In genomic region chr6:116034327-116034726, GRCh38 we compare ENCODE assay signal across 15 cellular contexts. TPM values are rescaled to one million over a fixed set of nuclear protein-coding genes. Genes with fewer than 3 reads are reported as not detected.
DNase-seq lines count a peak whose midpoint lies in the region; ATAC-seq and TF ChIP-seq lines count a peak whose summit lies in the region.
"Had no signal": no experiment of that assay in that cellular context is flagged by ENCODE, and none has a peak within 500 bp of the region (broad histone marks: within the 10 kb centered on the region; RNA-seq: fewer than 3 reads in every experiment).

No MANE protein-coding gene starts in this region.

- no peak overlapping the region for H4K5ac ChIP-seq in IMR-90 (ENCODE audit: low read depth, low read length)

- H2AFZ ChIP-seq in ACC112 (ENCODE audit: low read length, unreplicated experiment), result peak overlapping the region; percentile 31
- H2AFZ ChIP-seq in IMR-90 (replicated peaks; ENCODE audit: low read length, poor library complexity), result no peak overlapping the region

- POLR2A ChIA-PET in IMR-90 (lab: Charles Lee; ENCODE audit: unreplicated experiment), result no interaction called here

- H2BK20ac ChIP-seq in IMR-90 (ENCODE audit: low read depth, low read length), result no peak overlapping the region

- H3K27ac Mint-ChIP-seq in endodermal cell (peak overlapping the region; percentile 78), mesothelial cell of epicardium (peak overlapping the region; percentile 4)
- H3K27ac Mint-ChIP-seq: nephron; stimulated activated naive B cell treated with anti-CD40 and anti-IgM and Interleukin-4, amounts not matched to agents 10 μg/mL and 1 μg/mL and 100 μg/mL, for 72 hours had no signal

- H3K4me1 ChIP-seq in ACC112 (ENCODE audit: control insufficient read depth, insufficient read depth, low read length, unreplicated experiment), result peaks cover 9% of the 10 kb centered on the region
- H3K4me1 ChIP-seq in IMR-90 (ENCODE audit: control insufficient read depth, insufficient read depth, low read length), result peaks cover 3% of the 10 kb centered on the region
- peaks cover 11% of the 10 kb centered on the region for H3K4me1 ChIP-seq in endodermal cell (ENCODE audit: control insufficient read depth, insufficient read depth, low read length)
- H3K4me1 ChIP-seq: BE2C had no signal

- peak overlapping the region in 1 of 2 experiments; percentile 73; a peak in 1 of 4 replicates for H4K8ac ChIP-seq in IMR-90 (ENCODE audit: low read depth in 2 of 2, low read length in 2 of 2)

- BruUV-seq in IMR-90 (replicated peaks; lab: Mats Ljungman, UMichigan), result no TSS peak

- no peak overlapping the region for H3K4me3 ChIP-seq in ACC112 (ENCODE audit: low read depth, low read length)
- no peak overlapping the region for H3K4me3 ChIP-seq in IMR-90 (ENCODE audit: insufficient read depth, low read depth, low read length)
- H3K4me3 ChIP-seq in endodermal cell (ENCODE audit: low read length), result no peak overlapping the region

- CTCF ChIA-PET in IMR-90 (lab: Yijun Ruan, JAX), result no interaction called here

- no peak overlapping the region for H4K91ac ChIP-seq in IMR-90 (ENCODE audit: insufficient read depth, low read depth, low read length)

- H3K4me3 Mint-ChIP-seq in endodermal cell (no peak overlapping the region), mesothelial cell of epicardium (no peak overlapping the region)
- H3K4me3 Mint-ChIP-seq: nephron; stimulated activated naive B cell treated with anti-CD40 and anti-IgM and Interleukin-4, amounts not matched to agents 10 μg/mL and 1 μg/mL and 100 μg/mL, for 72 hours had no signal

- H3K18ac ChIP-seq in IMR-90 (ENCODE audit: low read depth, low read length), result peak overlapping the region; percentile 85; the same call in 1 of the 2 replicates

- ATAC-seq in IMR-90 (ENCODE audit: low read depth) (peak; percentile 87), HG03457 (IDR thresholded peaks at IDR 0.05; ENCODE audit: unreplicated experiment) (no peak), HG02763 (IDR thresholded peaks at IDR 0.05; ENCODE audit: unreplicated experiment) (no peak)
- ATAC-seq: stimulated activated naive B cell treated with anti-CD40 and anti-IgM and Interleukin-4, amounts not matched to agents 10 μg/mL and 1 μg/mL and 100 μg/mL, for 72 hours had no signal

- H3K9me3 Mint-ChIP-seq in endodermal cell, result no peaks in the 10 kb centered on the region
- no peaks in the 10 kb centered on the region for H3K9me3 Mint-ChIP-seq in mesothelial cell of epicardium
- H3K9me3 Mint-ChIP-seq: nephron had no signal

- H2BK120ac ChIP-seq in IMR-90 (ENCODE audit: low read depth, low read length), result no peak overlapping the region

- H3K27me3 Mint-ChIP-seq in endodermal cell (ENCODE audit: insufficient read depth), result no peaks in the 10 kb centered on the region
- no peaks in the 10 kb centered on the region for H3K27me3 Mint-ChIP-seq in mesothelial cell of epicardium (ENCODE audit: low read depth)

- H3K4me2 ChIP-seq in IMR-90 (ENCODE audit: low read depth, low read length), result peak overlapping the region; percentile 42; the same call in 1 of the 2 replicates

- no peak overlapping the region for H2BK15ac ChIP-seq in IMR-90 (ENCODE audit: low read depth, low read length)

- dilution Hi-C loops in IMR-90 (cut with HindIII; ENCODE audit: low sequenced_read_pairs, unreplicated experiment), result no loop called here

- H2AK9ac ChIP-seq in IMR-90 (replicated peaks; ENCODE audit: low read depth, low read length, poor library complexity), result no peak overlapping the region

- DNase-seq in IMR-90, result peak; percentile 71
- no peak for DNase-seq in endodermal cell
- DNase-seq in mesothelial cell of epicardium (ENCODE audit: low spot score in 2 of 2, unreplicated experiment in 2 of 2), result no peak
- no peak for DNase-seq in KBM-7
- DNase-seq in NCI-H345 (lab: John Stamatoyannopoulos, UW), result no peak
- DNase-seq: activated CD4-positive, alpha-beta T cell treated with anti-CD3 and anti-CD28 coated beads for 4 hours; activated naive CD4-positive, alpha-beta T cell; BE2C; NCI-H1048; NCI-H748 treated with DMSO at 0.1 percent for 48 hours; stimulated activated naive B cell treated with anti-CD40 and anti-IgM and Interleukin-4, amounts not matched to agents 10 μg/mL and 1 μg/mL and 100 μg/mL, for 72 hours had no signal

- H3K27me3 ChIP-seq in ACC112 (ENCODE audit: insufficient read depth, low read length) (no peaks in the 10 kb centered on the region), IMR-90 (ENCODE audit: control insufficient read depth, insufficient read depth, low read length) (no peaks in the 10 kb centered on the region), endodermal cell (ENCODE audit: control insufficient read depth, insufficient read depth, low read length, poor library complexity, severe bottlenecking) (no peaks in the 10 kb centered on the region)
- H3K27me3 ChIP-seq: BE2C had no signal

- no peak overlapping the region for H2AK5ac ChIP-seq in IMR-90 (ENCODE audit: low read depth, low read length)

- intact Hi-C loops in IMR-90 (cut with micrococcal nuclease), result no loop called here

- in situ Hi-C loops in IMR-90 (cut with MboI; ENCODE audit: low sequenced_read_pairs), result no loop called here
- in situ Hi-C loops in KBM-7 (cut with MboI; ENCODE audit: low pct_unique_long_range_greater_than_20kb, low sequenced_read_pairs), result no loop called here

- TF ChIP-seq RAD21 in IMR-90 (IDR thresholded peaks at IDR 0.05; ENCODE audit: low read length), result no peak

- no peaks in the 10 kb centered on the region for H3K79me1 ChIP-seq in IMR-90 (ENCODE audit: low read depth in 1 of 2, low read length in 2 of 2)

- no peak overlapping the region for H3K14ac ChIP-seq in IMR-90 (replicated peaks; ENCODE audit: low read depth, low read length)

- WGBS in IMR-90 (ENCODE audit: extremely low coverage in 2 of 2, insufficient read length in 1 of 2), 2 experiments, result no CpG with 5 or more reads among the region's 2 CpGs
- 80 to 82% methylated on average over 1 to 2 of the region's 2 CpGs for WGBS in endodermal cell (ENCODE audit: insufficient coverage in 1 of 2, insufficient read length in 1 of 2), 2 experiments

- peaks cover 41% of the 10 kb centered on the region for H3K4me1 Mint-ChIP-seq in endodermal cell
- peaks cover 44% of the 10 kb centered on the region for H3K4me1 Mint-ChIP-seq in mesothelial cell of epicardium

- TF ChIP-seq POLR2A in IMR-90 (IDR thresholded peaks at IDR 0.05; ENCODE audit: low read depth, low read length), result no peak

- H3K79me2 ChIP-seq in ACC112 (ENCODE audit: control insufficient read depth, insufficient read depth, low read length, unreplicated experiment), result no peaks in the 10 kb centered on the region

- no peak overlapping the region for H3K56ac ChIP-seq in IMR-90 (ENCODE audit: extremely low read depth, insufficient read depth, low read length)

- H3K9me3 ChIP-seq in IMR-90 (ENCODE audit: control insufficient read depth, insufficient read depth, low read length) (no peaks in the 10 kb centered on the region), endodermal cell (ENCODE audit: control insufficient read depth, low read length) (no peaks in the 10 kb centered on the region)
- H3K9me3 ChIP-seq: BE2C had no signal

- H3K9ac ChIP-seq in IMR-90 (ENCODE audit: low read depth, low read length), result no peak overlapping the region
- no peak overlapping the region for H3K9ac ChIP-seq in endodermal cell (ENCODE audit: extremely low read depth, low read length, poor library complexity, severe bottlenecking)

- peak overlapping the region; percentile 81 for H2BK5ac ChIP-seq in IMR-90 (ENCODE audit: low read depth, low read length, poor library complexity, severe bottlenecking)

- TF ChIP-seq CTCF in IMR-90 (conservative IDR thresholded peaks at IDR 0.05; ENCODE audit: low read depth, low read length), result no peak
- no peak for TF ChIP-seq CTCF in endodermal cell (conservative IDR thresholded peaks at IDR 0.05)
- TF ChIP-seq CTCF in mesothelial cell of epicardium (IDR thresholded peaks at IDR 0.05; ENCODE audit: unreplicated experiment), result no peak

- H3K4ac ChIP-seq in IMR-90 (ENCODE audit: low read depth, low read length), result no peak overlapping the region; the same call in 1 of the 2 replicates

- H3K9me1 ChIP-seq in IMR-90 (ENCODE audit: insufficient read depth, low read length), result no peaks in the 10 kb centered on the region

- H3K36me3 Mint-ChIP-seq in endodermal cell (ENCODE audit: low read depth) (no peaks in the 10 kb centered on the region), mesothelial cell of epicardium (no peaks in the 10 kb centered on the region)
- H3K36me3 Mint-ChIP-seq: stimulated activated naive B cell treated with anti-CD40 and anti-IgM and Interleukin-4, amounts not matched to agents 10 μg/mL and 1 μg/mL and 100 μg/mL, for 72 hours had no signal

- H3K36me3 ChIP-seq in ACC112 (ENCODE audit: insufficient read depth, low read length) (no peaks in the 10 kb centered on the region), IMR-90 (ENCODE audit: control insufficient read depth, insufficient read depth, low read length) (no peaks in the 10 kb centered on the region), endodermal cell (ENCODE audit: control insufficient read depth, insufficient read depth, low read length) (no peaks in the 10 kb centered on the region)
- H3K36me3 ChIP-seq: BE2C had no signal

- no peak overlapping the region for H3K23ac ChIP-seq in IMR-90 (ENCODE audit: low read depth, low read length)

- H4K20me1 ChIP-seq in IMR-90 (ENCODE audit: insufficient read depth, low read length), result no peaks in the 10 kb centered on the region

- H3K27ac ChIP-seq in ACC112 (ENCODE audit: low read depth, low read length) (peak overlapping the region; percentile 25; the same call in 1 of the 2 replicates), IMR-90 (ENCODE audit: insufficient read depth, low read length) (no peak overlapping the region), endodermal cell (ENCODE audit: low read depth, low read length) (no peak overlapping the region)

TF ChIP-seq in IMR-90, 13 proteins besides CTCF, POLR2A, EP300 and RAD21 (continues in another document):
- TF ChIP-seq BHLHE40 (IDR thresholded peaks at IDR 0.05; ENCODE audit: low read depth, low read length) (no peak), NFE2L2 (IDR thresholded peaks at IDR 0.05; ENCODE audit: low read depth, low read length) (peak; percentile 100), FOS (IDR thresholded peaks at IDR 0.05; ENCODE audit: low read depth, low read length) (no peak)

RNA-seq across cellular contexts. Expression of gene FRK, which starts 26.4 kb away (rescaled TPM):
- total RNA-seq in IMR-90 (2012; rRNA removed) (under 0.01 TPM in 2 replicates), endodermal cell (1 to 10 TPM; 1.4 to 2.9 TPM), mesothelial cell of epicardium (4.9 to 5.2 TPM (median 5.1 TPM) in 3 replicates)
- polyA plus RNA-seq in IMR-90 (2012; rRNA removed), result under 0.01 and 0.02 TPM in 2 replicates
- 0.01 TPM in 1 of 2 replicates, not detected in the other for polyA plus RNA-seq in IMR-90 (2012; cell fraction: cytosol; rRNA removed)
- polyA plus RNA-seq in IMR-90 (2012; cell fraction: nucleus; rRNA removed; ENCODE audit: low replicate concordance), result 0.02 and 0.09 TPM in 2 replicates
- 0.11 TPM for polyA plus RNA-seq in endodermal cell (2013, experiment 1 of 2)
- polyA plus RNA-seq in endodermal cell (2013, experiment 2 of 2), result 0.12 TPM
